19 cellular contexts compared by ENCODE assay signal in genomic region chr1:245262876-245263625, GRCh38.
DNase-seq lines count a peak whose midpoint lies in the region; ATAC-seq and TF ChIP-seq lines count a peak whose summit lies in the region.
"Had no signal": no experiment of that assay in that cellular context is flagged by ENCODE, and none has a peak within 500 bp of the region (broad histone marks: within the 10 kb centered on the region; RNA-seq: fewer than 3 reads in every experiment).

No MANE protein-coding gene starts in this region.

- H3K4me1 ChIP-seq in cardiac muscle cell (ENCODE audit: low read depth), result peaks cover 38% of the 10 kb centered on the region
- H3K4me1 ChIP-seq in heart left ventricle, result peaks cover 0 to 7% (median 0%) of the 10 kb centered on the region in 12 donors

- POLR2A ChIA-PET in activated CD4-positive, alpha-beta T cell treated with anti-CD3 and anti-CD28 coated beads for 36 hours (lab: Charles Lee), result no interaction called here

- no peak overlapping the region for H3K4me3 ChIP-seq in cardiac muscle cell
- H3K4me3 ChIP-seq in heart left ventricle, result no peak overlapping the region

- H3K4me1 Mint-ChIP-seq in nephron, result peaks cover 47% of the 10 kb centered on the region
- no peaks in the 10 kb centered on the region for H3K4me1 Mint-ChIP-seq in activated CD4-positive, alpha-beta T cell treated with anti-CD3 and anti-CD28 coated beads for 36 hours

- H3K27ac ChIP-seq in cardiac muscle cell (peak overlapping the region; percentile 81), heart left ventricle (no peak overlapping the region)
- H3K27ac ChIP-seq: C4-2B had no signal

- ATAC-seq in heart left ventricle (no peak), GM18867 (IDR thresholded peaks at IDR 0.05; ENCODE audit: unreplicated experiment) (no peak)
- no peak for ATAC-seq in activated CD4-positive, alpha-beta T cell treated with anti-CD3 and anti-CD28 coated beads for 36 hours

- peak overlapping the region; percentile 32 to 93 (median 71) for H3K27ac Mint-ChIP-seq in nephron
- H3K27ac Mint-ChIP-seq in activated CD4-positive, alpha-beta T cell treated with anti-CD3 and anti-CD28 coated beads for 36 hours, result no peak overlapping the region
- H3K27ac Mint-ChIP-seq: HFFc6 had no signal

- 90 to 93% (median 92%) methylated on average over 12 of the region's 12 CpGs for WGBS in heart left ventricle, 4 donors

- no peak for TF ChIP-seq POLR2A in heart left ventricle (IDR thresholded peaks at IDR 0.05)

- H3K36me3 Mint-ChIP-seq in nephron (ENCODE audit: low read depth), result peaks cover 7% of the 10 kb centered on the region
- H3K36me3 Mint-ChIP-seq in activated CD4-positive, alpha-beta T cell treated with anti-CD3 and anti-CD28 coated beads for 36 hours (ENCODE audit: low read depth), result no peaks in the 10 kb centered on the region

- peaks cover 4% of the 10 kb centered on the region for H3K27me3 Mint-ChIP-seq in nephron (ENCODE audit: low read depth)
- peaks cover under 1% of the 10 kb centered on the region for H3K27me3 Mint-ChIP-seq in activated CD4-positive, alpha-beta T cell treated with anti-CD3 and anti-CD28 coated beads for 36 hours

- no peak for TF ChIP-seq CTCF in cardiac muscle cell (IDR thresholded peaks at IDR 0.05; ENCODE audit: low read depth, low read length)
- TF ChIP-seq CTCF in heart left ventricle (IDR thresholded peaks at IDR 0.05), result no peak
- no peak for TF ChIP-seq CTCF in nephron (IDR thresholded peaks at IDR 0.05; ENCODE audit: unreplicated experiment in 3 of 3)

- H3K36me3 ChIP-seq in cardiac muscle cell (no peaks in the 10 kb centered on the region), heart left ventricle (no peaks in the 10 kb centered on the region)

- DNase-seq in cardiac muscle cell (ENCODE audit: low read depth in 1 of 2, low spot score in 1 of 2), result no peak
- DNase-seq in heart left ventricle, result no peak
- DNase-seq in ecto neural progenitor cell (ENCODE audit: low spot score), result peak; percentile 34
- no peak for DNase-seq in NCI-H2107 (lab: John Stamatoyannopoulos, UW)
- no peak for DNase-seq in activated CD4-positive, alpha-beta T cell treated with anti-CD3 and anti-CD28 coated beads for 36 hours
- DNase-seq in NCI-H226, result no peak
- DNase-seq: 8988T, COR-L47, GDM1, HFFc6, KBM-7, NCI-H1048, NCI-H146, NCI-H345, NCI-H748 treated with DMSO at 0.1 percent for 48 hours, SIG-M5 had no signal

- CTCF ChIA-PET in activated CD4-positive, alpha-beta T cell treated with anti-CD3 and anti-CD28 coated beads for 36 hours (lab: Charles Lee), result no interaction called here

- H3K4me3 Mint-ChIP-seq in nephron, result no peak overlapping the region
- no peak overlapping the region for H3K4me3 Mint-ChIP-seq in activated CD4-positive, alpha-beta T cell treated with anti-CD3 and anti-CD28 coated beads for 36 hours
- H3K4me3 Mint-ChIP-seq: HFFc6 had no signal

- no peaks in the 10 kb centered on the region for H3K27me3 ChIP-seq in cardiac muscle cell
- H3K27me3 ChIP-seq in heart left ventricle, result peaks cover 0 to 83% (median 4%) of the 10 kb centered on the region in 9 donors

- intact Hi-C loops in heart left ventricle (cut with DNase I), result no loop called here
- intact Hi-C loops in activated CD4-positive, alpha-beta T cell treated with anti-CD3 and anti-CD28 coated beads for 36 hours (cut with DNase I, micrococcal nuclease), result no loop called here

- H3K9me3 Mint-ChIP-seq in nephron, result no peaks in the 10 kb centered on the region
- H3K9me3 Mint-ChIP-seq in activated CD4-positive, alpha-beta T cell treated with anti-CD3 and anti-CD28 coated beads for 36 hours (ENCODE audit: low read depth), result no peaks in the 10 kb centered on the region
- H3K9me3 Mint-ChIP-seq: HFFc6 had no signal

- H3K9me3 ChIP-seq in cardiac muscle cell (ENCODE audit: low read depth) (no peaks in the 10 kb centered on the region), heart left ventricle (peaks cover 0 to 6% (median 0%) of the 10 kb centered on the region in 12 donors)
